Comparison of ENCODE assay signal across 2 cellular contexts in genomic region chr2:153533803-153534202, GRCh38. TPM values are rescaled to one million over a fixed set of nuclear protein-coding genes. Genes with fewer than 3 reads are reported as not detected.
"Had no signal": no experiment of that assay in that cellular context is flagged by ENCODE, and none has a peak within 500 bp of the region (broad histone marks: within the 10 kb centered on the region; RNA-seq: fewer than 3 reads in every experiment).

No MANE protein-coding gene starts in this region.

RNA-seq across cellular contexts. Expression of gene RPRM, which starts 55.2 kb away (rescaled TPM):
- total RNA-seq: Right ventricle myocardium superior, SJSA1 had no signal
